Comparison of ENCODE assay signal across 2 cellular contexts in the genomic region with DNA sequence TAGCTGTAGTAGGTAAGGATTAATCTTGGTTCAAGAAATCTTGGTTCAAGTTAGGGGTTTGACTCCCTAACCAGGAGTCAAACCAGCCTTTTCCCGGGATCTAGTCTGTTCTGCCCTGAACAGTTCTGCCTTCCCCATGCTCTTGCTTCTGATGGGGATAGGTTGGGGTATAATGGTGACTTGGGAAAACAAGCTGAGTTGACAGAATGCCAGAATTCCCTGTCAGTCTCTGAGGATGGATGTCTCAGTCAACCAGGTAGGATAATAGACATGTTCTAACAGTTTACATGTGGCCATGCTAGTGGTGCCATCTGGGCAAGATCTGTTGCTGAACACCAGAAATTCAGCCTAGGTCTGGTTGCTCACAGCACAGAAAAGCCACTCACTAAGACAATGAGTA.
TF ChIP-seq lines count a peak whose summit lies in the region.

No MANE protein-coding gene starts in this region.

TF ChIP-seq in HepG2, 621 proteins besides CTCF, POLR2A, EP300 and RAD21:
- peak; percentile 37; the same call in 1 of the 2 replicates for TF ChIP-seq MAFF (IDR thresholded peaks at IDR 0.05; ENCODE audit: low read depth, low read length)
- TF ChIP-seq MAFK (conservative IDR thresholded peaks at IDR 0.05 in 1 of 2, IDR thresholded peaks at IDR 0.05 in 1 of 2; ENCODE audit: low read length in 2 of 2), result peak in 1 of 2 experiments; percentile 62; a peak in 2 of 4 replicates
- TF ChIP-seq SPEN (CRISPR knock-in tag; IDR thresholded peaks at IDR 0.05; ENCODE audit: low read depth), result no peak
- TF ChIP-seq, protein P1, sequence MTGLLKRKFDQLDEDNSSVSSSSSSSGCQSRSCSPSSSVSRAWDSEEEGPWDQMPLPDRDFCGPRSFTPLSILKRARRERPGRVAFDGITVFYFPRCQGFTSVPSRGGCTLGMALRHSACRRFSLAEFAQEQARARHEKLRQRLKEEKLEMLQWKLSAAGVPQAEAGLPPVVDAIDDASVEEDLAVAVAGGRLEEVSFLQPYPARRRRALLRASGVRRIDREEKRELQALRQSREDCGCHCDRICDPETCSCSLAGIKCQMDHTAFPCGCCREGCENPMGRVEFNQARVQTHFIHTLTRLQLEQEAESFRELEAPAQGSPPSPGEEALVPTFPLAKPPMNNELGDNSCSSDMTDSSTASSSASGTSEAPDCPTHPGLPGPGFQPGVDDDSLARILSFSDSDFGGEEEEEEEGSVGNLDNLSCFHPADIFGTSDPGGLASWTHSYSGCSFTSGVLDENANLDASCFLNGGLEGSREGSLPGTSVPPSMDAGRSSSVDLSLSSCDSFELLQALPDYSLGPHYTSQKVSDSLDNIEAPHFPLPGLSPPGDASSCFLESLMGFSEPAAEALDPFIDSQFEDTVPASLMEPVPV (CRISPR knock-in tag; IDR thresholded peaks at IDR 0.05), result no peak
TF ChIP-seq in HepG2: peak in this region for 2.

TF ChIP-seq in K562, 482 proteins besides CTCF, POLR2A, EP300 and RAD21:
- TF ChIP-seq MAFG (tag; conservative IDR thresholded peaks at IDR 0.05), result 0 out of 2 replicates have a peak, but pooled peaks have one; percentile 7
- peak; percentile 5; the same call in 1 of the 2 replicates for TF ChIP-seq MAFF (IDR thresholded peaks at IDR 0.05; ENCODE audit: low read length)
- TF ChIP-seq ZNF316 (IDR thresholded peaks at IDR 0.05), result 0 out of 2 replicates have a peak, but pooled peaks have one; percentile 20
- TF ChIP-seq C11orf30 (IDR thresholded peaks at IDR 0.05; ENCODE audit: low read depth), result peak; percentile 40; the same call in 1 of the 2 replicates
- TF ChIP-seq ZKSCAN1 (IDR thresholded peaks at IDR 0.05; ENCODE audit: low read depth, low read length), result no peak
